Comparison of ENCODE assay signal across 19 cellular contexts in genomic region chr3:77125934-77126333, GRCh38.
DNase-seq lines count a peak whose midpoint lies in the region; ATAC-seq and TF ChIP-seq lines count a peak whose summit lies in the region.
"Had no signal": no experiment of that assay in that cellular context is flagged by ENCODE, and none has a peak within 500 bp of the region (broad histone marks: within the 10 kb centered on the region; RNA-seq: fewer than 3 reads in every experiment).

No MANE protein-coding gene starts in this region.

- no peaks in the 10 kb centered on the region for H3K36me3 Mint-ChIP-seq in naive thymus-derived CD4-positive, alpha-beta T cell
- H3K36me3 Mint-ChIP-seq: CD4-positive, alpha-beta memory T cell had no signal

- ATAC-seq in SK-N-SH treated with all-trans-retinoic acid at 6 μM for 48 hours = no peak
- no peak for ATAC-seq in naive thymus-derived CD4-positive, alpha-beta T cell
- no peak for ATAC-seq in esophagus mucosa
- ATAC-seq: A549, GM23338, HCT116 had no signal

- no peaks in the 10 kb centered on the region for H3K9me2 ChIP-seq in Karpas-422 (replicated peaks; ENCODE audit: insufficient read depth, low read length)

- H3K36me3 ChIP-seq in Karpas-422 (ENCODE audit: insufficient read depth, low read length) = no peaks in the 10 kb centered on the region
- H3K36me3 ChIP-seq in naive thymus-derived CD4-positive, alpha-beta T cell (ENCODE audit: control insufficient read depth in 2 of 3, insufficient read depth in 3 of 3, low read length in 3 of 3) = no peaks in the 10 kb centered on the region

- no peaks in the 10 kb centered on the region for H3K79me2 ChIP-seq in Karpas-422 (ENCODE audit: low read length)

- no peak overlapping the region for H3K4me3 ChIP-seq in Karpas-422 (ENCODE audit: low read length)
- no peak overlapping the region for H3K4me3 ChIP-seq in naive thymus-derived CD4-positive, alpha-beta T cell (ENCODE audit: low read length)
- H3K4me3 ChIP-seq: A549, GM23338 had no signal

- no peak overlapping the region for H3K4me3 Mint-ChIP-seq in naive thymus-derived CD4-positive, alpha-beta T cell
- H3K4me3 Mint-ChIP-seq: CD4-positive, alpha-beta memory T cell; GM23338; H9; HFFc6 had no signal

- H4K20me1 ChIP-seq in Karpas-422 (ENCODE audit: insufficient read depth, low read depth, low read length) = no peaks in the 10 kb centered on the region

- H3K27me3 ChIP-seq in Karpas-422 (ENCODE audit: low read length) = no peaks in the 10 kb centered on the region
- H3K27me3 ChIP-seq in naive thymus-derived CD4-positive, alpha-beta T cell (ENCODE audit: control insufficient read depth in 2 of 2, insufficient read depth in 2 of 2, low read length in 2 of 2) = no peaks in the 10 kb centered on the region

- intact Hi-C loops in naive thymus-derived CD4-positive, alpha-beta T cell (cut with micrococcal nuclease) = no loop called here

- H3K9ac ChIP-seq in Karpas-422 (ENCODE audit: low read length) = no peak overlapping the region

- H3K9me3 ChIP-seq in Karpas-422 (ENCODE audit: low read length) = no peaks in the 10 kb centered on the region
- H3K9me3 ChIP-seq in naive thymus-derived CD4-positive, alpha-beta T cell (ENCODE audit: control insufficient read depth in 2 of 3, low read length in 3 of 3) = no peaks in the 10 kb centered on the region
- H3K9me3 ChIP-seq: A549, Caco-2 had no signal

- H3K4me1 Mint-ChIP-seq in naive thymus-derived CD4-positive, alpha-beta T cell = no peaks in the 10 kb centered on the region
- H3K4me1 Mint-ChIP-seq: CD4-positive, alpha-beta memory T cell; GM23338; H9 had no signal

- 0 out of 2 replicates have a peak overlapping the region, but pooled peaks have one; percentile 50 for H2AFZ ChIP-seq in Karpas-422 (ENCODE audit: low read length)
- H2AFZ ChIP-seq: GM23338 had no signal

- no peak overlapping the region for H3K4me2 ChIP-seq in Karpas-422 (ENCODE audit: low read depth, low read length, poor library complexity, severe bottlenecking)
- H3K4me2 ChIP-seq: A549, GM23338 had no signal

- no peaks in the 10 kb centered on the region for H3K4me1 ChIP-seq in Karpas-422 (ENCODE audit: low read length)
- no peaks in the 10 kb centered on the region for H3K4me1 ChIP-seq in naive thymus-derived CD4-positive, alpha-beta T cell (ENCODE audit: control insufficient read depth in 2 of 2, insufficient read depth in 2 of 2, low read length in 2 of 2)
- H3K4me1 ChIP-seq: A549, Caco-2 had no signal

- peaks cover 0 to 24% (median 4%) of the 10 kb centered on the region in 11 donors for H3K9me3 Mint-ChIP-seq in naive thymus-derived CD4-positive, alpha-beta T cell
- H3K9me3 Mint-ChIP-seq: GM23338 had no signal

- CTCF ChIA-PET in naive thymus-derived CD4-positive, alpha-beta T cell (lab: Charles Lee) = no interaction called here

- POLR2A ChIA-PET in naive thymus-derived CD4-positive, alpha-beta T cell (lab: Charles Lee) = no interaction called here

- H3K27ac Mint-ChIP-seq in naive thymus-derived CD4-positive, alpha-beta T cell = no peak overlapping the region
- H3K27ac Mint-ChIP-seq: CD4-positive, alpha-beta memory T cell; GM23338; H9; HFFc6 had no signal

- DNase-seq in Karpas-422 = no peak
- peak; percentile 32 for DNase-seq in NCI-H82 treated with DMSO at 0.1 percent for 48 hours (lab: John Stamatoyannopoulos, UW; ENCODE audit: unreplicated experiment)
- DNase-seq in left kidney (ENCODE audit: low read depth, low spot score) = peak; percentile 8
- DNase-seq in naive thymus-derived CD4-positive, alpha-beta T cell = no peak
- no peak for DNase-seq in AML-193 (lab: John Stamatoyannopoulos, UW)
- DNase-seq: 8988T; ACHN; C1 segment of cervical spinal cord; Caco-2; CD4-positive, alpha-beta memory T cell; DMS153; DND-41; H9; HFFc6 had no signal

- no peak overlapping the region for H3K27ac ChIP-seq in Karpas-422 (ENCODE audit: low read length)
- no peak overlapping the region for H3K27ac ChIP-seq in naive thymus-derived CD4-positive, alpha-beta T cell (ENCODE audit: low read depth, low read length)
- H3K27ac ChIP-seq: A549 had no signal

- no peaks in the 10 kb centered on the region for H3K27me3 Mint-ChIP-seq in naive thymus-derived CD4-positive, alpha-beta T cell
- H3K27me3 Mint-ChIP-seq: CD4-positive, alpha-beta memory T cell had no signal

TF ChIP-seq in SK-N-SH treated with all-trans-retinoic acid at 6 μM for 48 hours, 23 proteins besides CTCF, POLR2A, EP300 and RAD21 (continues in another document):
- TF ChIP-seq PATZ1 (CRISPR knock-in tag; IDR thresholded peaks at IDR 0.05; ENCODE audit: borderline replicate concordance) (no peak), ZFP3 (CRISPR knock-in tag; IDR thresholded peaks at IDR 0.05) (0 out of 2 replicates have a peak, but pooled peaks have one; percentile 11), PPARA (CRISPR knock-in tag; IDR thresholded peaks at IDR 0.05; ENCODE audit: borderline replicate concordance) (no peak), CSRNP3 (CRISPR knock-in tag; IDR thresholded peaks at IDR 0.05) (no peak), ISL1 (CRISPR knock-in tag; IDR thresholded peaks at IDR 0.05) (peak; percentile 75), TSHZ2 (CRISPR knock-in tag; IDR thresholded peaks at IDR 0.05) (peak; percentile 85), ESRRG (CRISPR knock-in tag; IDR thresholded peaks at IDR 0.05) (no peak), GLIS3 (CRISPR knock-in tag; IDR thresholded peaks at IDR 0.05) (no peak), ZNF70 (CRISPR knock-in tag; IDR thresholded peaks at IDR 0.05) (no peak), ZC3H10 (CRISPR knock-in tag; IDR thresholded peaks at IDR 0.05) (no peak), TOX (CRISPR knock-in tag; IDR thresholded peaks at IDR 0.05; ENCODE audit: borderline replicate concordance) (no peak), CREB5 (CRISPR knock-in tag; IDR thresholded peaks at IDR 0.05; ENCODE audit: low read depth) (no peak), TCF4 (CRISPR knock-in tag; IDR thresholded peaks at IDR 0.05; ENCODE audit: borderline replicate concordance) (peak; percentile 39; the same call in 1 of the 2 replicates), BACH2 (CRISPR knock-in tag; IDR thresholded peaks at IDR 0.05; ENCODE audit: borderline replicate concordance) (no peak)

Comparison
In these comparisons a context has a peak if more than half of its experiments do, and no peak if none do; other contexts are left out.
1. DNase-seq: peak in NCI-H82 treated with DMSO at 0.1 percent for 48 hours (single experiment) and left kidney (single experiment); none in Karpas-422 (single experiment), naive thymus-derived CD4-positive, alpha-beta T cell (0 of 9) and AML-193 (0 of 2).